In the genomic region with DNA sequence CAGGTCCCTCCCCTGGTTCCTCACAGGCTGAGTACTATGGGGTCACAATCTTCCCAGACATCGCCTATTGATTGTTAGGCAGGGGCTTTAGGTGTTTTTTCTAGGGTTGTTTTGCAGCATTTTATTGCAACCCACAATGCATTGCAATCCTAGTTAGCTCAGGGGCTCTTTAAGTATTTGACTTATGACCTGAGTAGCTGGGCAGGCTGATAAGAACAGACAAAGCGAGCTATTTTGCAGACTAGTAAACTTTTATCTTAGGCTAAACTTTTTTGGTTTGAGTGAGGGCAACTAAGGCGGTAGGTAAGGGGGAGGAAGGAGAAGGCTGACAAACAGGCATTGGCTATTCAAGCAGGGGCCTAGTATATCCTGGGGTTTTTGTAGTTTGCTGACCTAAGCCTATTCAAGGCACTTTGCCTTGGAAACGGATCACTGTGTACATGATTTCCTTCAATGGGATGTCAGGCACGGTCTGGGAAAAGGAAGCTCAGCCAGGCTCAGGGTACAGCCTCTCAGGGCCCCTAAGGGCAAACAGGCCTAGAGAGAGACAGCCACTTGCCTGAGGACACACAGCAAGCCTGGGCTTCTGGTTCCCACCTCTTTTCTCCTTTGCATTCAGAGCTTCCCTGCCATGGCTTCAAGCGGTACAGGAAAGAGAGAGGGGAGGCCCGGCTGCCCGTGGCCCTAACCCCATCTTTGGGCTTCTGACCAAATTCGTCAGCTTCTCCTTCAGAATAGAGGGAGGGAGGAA, we compare ENCODE assay signal across 1 cellular context.
TF ChIP-seq lines count a peak whose summit lies in the region.

No MANE protein-coding gene starts in this region.

TF ChIP-seq in endothelial cell of umbilical vein, 7 proteins besides CTCF, POLR2A, EP300 and RAD21:
- TF ChIP-seq GATA2 (IDR thresholded peaks at IDR 0.05; ENCODE audit: insufficient read depth, insufficient read length, low read depth, low read length) (no peak), FOS (IDR thresholded peaks at IDR 0.05; ENCODE audit: borderline replicate concordance, insufficient read depth, low read length) (no peak), JUN (IDR thresholded peaks at IDR 0.05; ENCODE audit: borderline replicate concordance, insufficient read depth, insufficient read length, low read depth) (no peak), EZH2 (IDR thresholded peaks at IDR 0.05; ENCODE audit: borderline replicate concordance, low read depth, low read length, severe bottlenecking) (no peak), POLR2AphosphoS5 (IDR thresholded peaks at IDR 0.05; ENCODE audit: insufficient read depth, low read depth, low read length) (no peak)
- TF ChIP-seq, protein P1, sequence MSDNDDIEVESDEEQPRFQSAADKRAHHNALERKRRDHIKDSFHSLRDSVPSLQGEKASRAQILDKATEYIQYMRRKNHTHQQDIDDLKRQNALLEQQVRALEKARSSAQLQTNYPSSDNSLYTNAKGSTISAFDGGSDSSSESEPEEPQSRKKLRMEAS (IDR thresholded peaks at IDR 0.05; ENCODE audit: insufficient read depth, insufficient read length), result no peak
